In the genomic region with DNA sequence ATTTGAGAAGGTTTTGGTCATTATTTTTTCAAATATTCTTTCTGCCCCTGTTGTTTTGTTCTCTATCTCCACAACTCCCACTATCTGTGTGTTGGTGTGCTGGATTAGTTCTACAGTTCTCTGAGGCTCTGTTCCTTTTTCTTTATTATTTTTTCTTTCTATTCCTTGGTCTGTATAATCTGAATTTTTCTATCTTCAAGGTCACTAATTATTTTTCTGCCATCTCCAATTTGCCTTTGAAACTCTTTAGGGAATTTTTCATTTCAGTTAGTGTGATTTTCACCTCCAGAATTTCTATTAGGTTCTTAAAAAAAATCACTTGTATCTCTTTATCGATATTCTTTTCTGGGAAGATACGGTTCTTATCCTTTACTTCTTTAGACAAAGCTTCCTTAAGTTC, we compare ENCODE assay signal across 8 cellular contexts.
"Had no signal": no experiment of that assay in that cellular context is flagged by ENCODE, and none has a peak within 500 bp of the region (broad histone marks: within the 10 kb centered on the region; RNA-seq: fewer than 3 reads in every experiment).

No MANE protein-coding gene starts in this region.

- FAIRE-seq: HTR-8/SVneo, K562 had no signal

- DNase-seq: IMR-90, Karpas-422, KBM-7, KG1 had no signal

- H3K27ac ChIP-seq: HL-60, KMS-11 had no signal

- H3K9ac ChIP-seq: KMS-11 had no signal

- H3K4me2 ChIP-seq: KMS-11 had no signal

- H3K4me3 ChIP-seq: K562 had no signal

- ATAC-seq: K562 had no signal
